In genomic region chr1:182901946-182902345, GRCh38 we compare ENCODE assay signal across 18 cellular contexts. TPM values are rescaled to one million over a fixed set of nuclear protein-coding genes. Genes with fewer than 3 reads are reported as not detected.
"Had no signal": no experiment of that assay in that cellular context is flagged by ENCODE, and none has a peak within 500 bp of the region (broad histone marks: within the 10 kb centered on the region; RNA-seq: fewer than 3 reads in every experiment).

No MANE protein-coding gene starts in this region.

RNA-seq across cellular contexts. Expression of gene SHCBP1L, which starts 51.0 kb away (rescaled TPM):
- total RNA-seq: activated naive CD4-positive, alpha-beta T cell treated with anti-CD3 and anti-CD28 coated beads for 36 hours; activated naive CD4-positive, alpha-beta T cell treated with anti-CD3 and anti-CD28 coated beads, Interleukin-2, amount 50 U/mL, for 72 hours; activated naive CD8-positive, alpha-beta T cell treated with anti-CD3 and anti-CD28 coated beads for 36 hours; activated naive CD8-positive, alpha-beta T cell treated with anti-CD3 and anti-CD28 coated beads, Interleukin-2, amount 10 ng/mL, durations not matched to agents 7 days and 5 days; activated T-cell treated with anti-CD3 and anti-CD28 coated beads, Interleukin-2, amount 50 U/mL, for 4 hours; activated T-cell treated with anti-CD3 and anti-CD28 coated beads, Interleukin-2, amount 50 U/mL, for 72 hours; activated T-helper 1 cell treated with anti-CD3 and anti-CD28 coated beads, Interleukin-12 subunit alpha, Interleukin-12 subunit beta, Interleukin-2, Interleukin-4 antibody, amounts not matched to agents 30 ng/mL and 10 ng/mL and 1 ng/mL, durations not matched to agents 14 hours and 24 hours and 36 hours; activated T-helper 17 cell treated with anti-CD3 and anti-CD28 coated beads, Interleukin-2, amount 50 U/mL, for 72 hours; activated T-helper 2 cell treated with anti-CD3 and anti-CD28 coated beads, Interferon-gamma antibody, Interleukin-2, Interleukin-4, amounts not matched to agents 10 μg/mL and 5 μg/mL and 100 μg/mL, durations not matched to agents 14 hours and 24 hours and 36 hours; adrenal gland; aorta; ascending aorta; astrocyte; body of pancreas; bronchial epithelial cell; cardiac muscle cell; cardiac septum; chondrocyte had no signal
